Comparison of ENCODE assay signal across 1 cellular context in genomic region chr4:185304944-185305690, GRCh38.
TF ChIP-seq lines count a peak whose summit lies in the region.

No MANE protein-coding gene starts in this region.

TF ChIP-seq in GM12878, 131 proteins besides CTCF, POLR2A, EP300 and RAD21 (continued from another document and continues in another):
- no peak for TF ChIP-seq ZBTB40 (IDR thresholded peaks at IDR 0.05; ENCODE audit: borderline replicate concordance)
- TF ChIP-seq MXI1 (IDR thresholded peaks at IDR 0.05; ENCODE audit: low read depth, low read length), result no peak
- TF ChIP-seq EGR1 (IDR thresholded peaks at IDR 0.05; ENCODE audit: borderline replicate concordance in 1 of 2, low read depth in 2 of 2, low read length in 2 of 2), result no peak
- peak; percentile 17; the same call in 1 of the 2 replicates for TF ChIP-seq MTA2 (IDR thresholded peaks at IDR 0.05; ENCODE audit: low read depth)
- TF ChIP-seq NRF1 (conservative IDR thresholded peaks at IDR 0.05; ENCODE audit: low read depth, low read length), result no peak
- no peak for TF ChIP-seq ASH2L (IDR thresholded peaks at IDR 0.05; ENCODE audit: borderline replicate concordance, low read depth)
- no peak for TF ChIP-seq ZNF207 (IDR thresholded peaks at IDR 0.05; ENCODE audit: borderline replicate concordance)
- TF ChIP-seq SIN3A (IDR thresholded peaks at IDR 0.05; ENCODE audit: low read depth, low read length), result no peak
- TF ChIP-seq NFYA (IDR thresholded peaks at IDR 0.05; ENCODE audit: borderline replicate concordance, low read depth, low read length), result no peak
- TF ChIP-seq SPI1 (IDR thresholded peaks at IDR 0.05; ENCODE audit: borderline replicate concordance, insufficient read depth, low read depth, low read length), result no peak
- no peak for TF ChIP-seq NR2C1 (IDR thresholded peaks at IDR 0.05)
- 0 out of 3 replicates have a peak, but pooled peaks have one; percentile 53 for TF ChIP-seq POU2F2 (IDR thresholded peaks at IDR 0.05; ENCODE audit: borderline replicate concordance, low read depth, low read length)
- no peak for TF ChIP-seq CEBPB (IDR thresholded peaks at IDR 0.05; ENCODE audit: borderline replicate concordance in 1 of 2, low read depth in 2 of 2, low read length in 2 of 2)
- no peak for TF ChIP-seq TCF7 (IDR thresholded peaks at IDR 0.05; ENCODE audit: borderline replicate concordance)
- peak; percentile 45 for TF ChIP-seq USF1 (IDR thresholded peaks at IDR 0.05; ENCODE audit: borderline replicate concordance, extremely low read length, insufficient read depth, low read depth, low read length)
- TF ChIP-seq CREB1 (IDR thresholded peaks at IDR 0.05; ENCODE audit: low read depth), result no peak
- TF ChIP-seq BCL11A (IDR thresholded peaks at IDR 0.05; ENCODE audit: low read depth, low read length), result 0 out of 2 replicates have a peak, but pooled peaks have one; percentile 9
- TF ChIP-seq ZNF274 (IDR thresholded peaks at IDR 0.05; ENCODE audit: insufficient read depth, insufficient read length), result no peak
- TF ChIP-seq CBX3 (IDR thresholded peaks at IDR 0.05; ENCODE audit: borderline replicate concordance, low read depth), result no peak
- TF ChIP-seq SMC3 (IDR thresholded peaks at IDR 0.05; ENCODE audit: borderline replicate concordance, low read length), result peak; percentile 41; the same call in 1 of the 2 replicates
- no peak for TF ChIP-seq MEF2A (IDR thresholded peaks at IDR 0.05; ENCODE audit: insufficient read depth, low read depth, low read length)
- no peak for TF ChIP-seq SREBF1 (IDR thresholded peaks at IDR 0.05; ENCODE audit: low read length)
- no peak for TF ChIP-seq E4F1 (IDR thresholded peaks at IDR 0.05; ENCODE audit: borderline replicate concordance, partially characterized antibody)
- no peak for TF ChIP-seq MYB (IDR thresholded peaks at IDR 0.05; ENCODE audit: borderline replicate concordance, low read depth, low read length)
- no peak for TF ChIP-seq CUX1 (IDR thresholded peaks at IDR 0.05; ENCODE audit: insufficient replicate concordance, low read depth, low read length)
- TF ChIP-seq ZBTB4 (CRISPR knock-in tag; IDR thresholded peaks at IDR 0.05), result no peak
- TF ChIP-seq E2F4 (IDR thresholded peaks at IDR 0.05; ENCODE audit: low read depth, low read length), result no peak
- no peak for TF ChIP-seq NFIC (IDR thresholded peaks at IDR 0.05; ENCODE audit: low read depth, low read length)
- TF ChIP-seq ZNF622 (IDR thresholded peaks at IDR 0.05), result no peak
- TF ChIP-seq NFXL1 (IDR thresholded peaks at IDR 0.05; ENCODE audit: borderline replicate concordance), result no peak
- peak; percentile 47 for TF ChIP-seq BCL3 (IDR thresholded peaks at IDR 0.05; ENCODE audit: borderline replicate concordance, insufficient read depth, low read depth, low read length, poor library complexity, severe bottlenecking)
- TF ChIP-seq SKIL (IDR thresholded peaks at IDR 0.05; ENCODE audit: low read depth, poor library complexity, severe bottlenecking), result no peak
- TF ChIP-seq RELA (IDR thresholded peaks at IDR 0.05; ENCODE audit: borderline replicate concordance, partially characterized antibody), result no peak
- no peak for TF ChIP-seq ZBTB33 (IDR thresholded peaks at IDR 0.05)
